ENCODE assay signal across 20 cellular contexts in the genomic region with DNA sequence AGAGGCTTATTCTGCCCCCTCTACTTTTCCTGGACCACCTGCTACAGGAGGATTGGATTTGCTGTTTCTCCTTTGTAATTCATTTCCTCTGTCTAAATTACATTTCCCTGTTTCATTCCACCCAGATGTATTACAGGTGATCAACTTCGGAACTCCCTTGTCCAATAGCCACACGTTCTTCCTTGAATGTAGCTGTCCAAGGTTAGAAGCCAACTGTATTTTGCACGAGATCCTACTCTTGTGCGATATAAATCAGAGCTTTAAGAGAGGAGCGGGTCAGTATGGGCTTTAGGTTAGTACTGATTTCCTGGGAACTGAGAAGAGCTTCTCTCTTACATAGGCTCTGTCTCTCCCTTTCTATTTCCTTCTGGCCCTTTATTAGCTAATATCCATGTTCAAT. TPM values are rescaled to one million over a fixed set of nuclear protein-coding genes. Genes with fewer than 3 reads are reported as not detected.
DNase-seq lines count a peak whose midpoint lies in the region; ATAC-seq, FAIRE-seq and TF ChIP-seq lines count a peak whose summit lies in the region.
"Had no signal": no experiment of that assay in that cellular context is flagged by ENCODE, and none has a peak within 500 bp of the region (broad histone marks: within the 10 kb centered on the region; RNA-seq: fewer than 3 reads in every experiment).

No MANE protein-coding gene starts in this region.

- no peak for TF ChIP-seq EP300 in SK-N-SH (IDR thresholded peaks at IDR 0.05; ENCODE audit: borderline replicate concordance in 1 of 2, low read depth in 1 of 2, low read length in 1 of 2)
- TF ChIP-seq EP300 in K562 (IDR thresholded peaks at IDR 0.05; ENCODE audit: low read length): no peak

- no peak for ATAC-seq in SK-N-SH treated with all-trans-retinoic acid at 6 μM for 48 hours
- ATAC-seq in K562: no peak
- no peak for ATAC-seq in WTC11
- ATAC-seq in esophagus mucosa: no peak
- ATAC-seq: CD8-positive, alpha-beta T cell had no signal

- no peaks in the 10 kb centered on the region for H3K9me2 ChIP-seq in SK-N-SH

- H3K27ac Mint-ChIP-seq in WTC11: no peak overlapping the region
- H3K27ac Mint-ChIP-seq: CD4-positive, CD25-positive, alpha-beta regulatory T cell; CD8-positive, alpha-beta T cell; H9 had no signal

- POLR2A ChIA-PET in SK-N-SH (lab: Yijun Ruan, JAX) (no interaction called here), HEK293 (lab: Yijun Ruan, JAX) (no interaction called here), K562 (lab: Yijun Ruan, JAX) (interaction anchor here (0.9 kb wide), 1 partner anchor 14 kb away, joined by 4 read pairs; no protein-coding TSS in a partner anchor), WTC11 (lab: Charles Lee) (no interaction called here)

- H3K79me2 ChIP-seq in SK-N-SH (ENCODE audit: insufficient read depth) (no peaks in the 10 kb centered on the region), K562 (ENCODE audit: control insufficient read depth, insufficient read depth, low read length) (no peaks in the 10 kb centered on the region)

- H3K36me3 Mint-ChIP-seq in WTC11: no peaks in the 10 kb centered on the region
- H3K36me3 Mint-ChIP-seq: CD4-positive, CD25-positive, alpha-beta regulatory T cell; CD8-positive, alpha-beta T cell had no signal

- H3K4me3 ChIP-seq in SK-N-SH (ENCODE audit: low read depth in 2 of 2, low read length in 1 of 2) (no peak overlapping the region), HEK293 (ENCODE audit: low read depth, low read length) (no peak overlapping the region), K562 (no peak overlapping the region)
- H3K4me3 ChIP-seq: BLaER1, GM23248 had no signal

- CTCF ChIA-PET in SK-N-SH (lab: Yijun Ruan, JAX): no interaction called here
- CTCF ChIA-PET in HEK293 (lab: Yijun Ruan, JAX): no interaction called here
- CTCF ChIA-PET in K562 (lab: Yijun Ruan, JAX; ENCODE audit: low intra/inter-chr PET ratio): no interaction called here
- CTCF ChIA-PET in WTC11 (lab: Charles Lee): no interaction called here

- DNase-seq in SK-N-SH: no peak
- no peak for DNase-seq in K562 (ENCODE audit: extremely low read depth in 1 of 4, low spot score in 3 of 4)
- DNase-seq in WTC11 (ENCODE audit: low spot score): no peak
- DNase-seq: 8988T; Caco-2; CD4-positive, CD25-positive, alpha-beta regulatory T cell; CD8-positive, alpha-beta T cell; DMS153; DND-41; GM23248; H9 had no signal

- H3K9me3 ChIP-seq in SK-N-SH (no peaks in the 10 kb centered on the region), HEK293 (ENCODE audit: control insufficient read depth, insufficient read depth, low read depth, low read length) (no peaks in the 10 kb centered on the region), K562 (replicated peaks; ENCODE audit: control insufficient read depth, insufficient read depth, low read depth, low read length) (no peaks in the 10 kb centered on the region)
- H3K9me3 ChIP-seq: BLaER1, Caco-2 had no signal

- FAIRE-seq in K562 (lab: Jason Lieb, UNC): no peak
- FAIRE-seq: G401.6, GM12892 had no signal

- H3K4me3 Mint-ChIP-seq in WTC11: no peak overlapping the region
- H3K4me3 Mint-ChIP-seq: CD4-positive, CD25-positive, alpha-beta regulatory T cell; CD8-positive, alpha-beta T cell; H9 had no signal

- WGBS in SK-N-SH (ENCODE audit: low lambda C conversion rate): 43% methylated on average over 5 of the region's 5 CpGs
- WGBS in K562 (ENCODE audit: insufficient coverage, low coverage, missing lambda C conversion rate): 16% methylated on average over 5 of the region's 5 CpGs

- H3K4me2 ChIP-seq in SK-N-SH (no peak overlapping the region), K562 (ENCODE audit: insufficient read depth, low read length) (no peak overlapping the region)
- H3K4me2 ChIP-seq: BLaER1 had no signal

- in situ Hi-C loops in K562 (cut with MboI): no loop called here

- no peak overlapping the region for H3K9ac ChIP-seq in SK-N-SH
- no peak overlapping the region for H3K9ac ChIP-seq in K562 (ENCODE audit: insufficient read depth in 1 of 2, low read depth in 2 of 2, low read length in 2 of 2)
- H3K9ac ChIP-seq: BLaER1, GM23248 had no signal

- no peaks in the 10 kb centered on the region for H3K27me3 ChIP-seq in SK-N-SH (ENCODE audit: insufficient read depth)
- peaks cover 2 to 4% of the 10 kb centered on the region in 2 experiments; a peak in 1 of 5 replicates for H3K27me3 ChIP-seq in K562 (ENCODE audit: control insufficient read depth in 2 of 2, insufficient read depth in 2 of 2, low read length in 2 of 2)
- H3K27me3 ChIP-seq: BLaER1 had no signal

- no peak for TF ChIP-seq RAD21 in SK-N-SH (IDR thresholded peaks at IDR 0.05; ENCODE audit: low read length)
- TF ChIP-seq RAD21 in K562 (CRISPR knock-in tag; conservative IDR thresholded peaks at IDR 0.05 in 1 of 2, IDR thresholded peaks at IDR 0.05 in 1 of 2): no peak

- H3K9me3 Mint-ChIP-seq in WTC11: peaks cover 4% of the 10 kb centered on the region; the same call in 1 of the 2 replicates
- H3K9me3 Mint-ChIP-seq: CD4-positive, CD25-positive, alpha-beta regulatory T cell; CD8-positive, alpha-beta T cell; H9 had no signal

- H3K27ac ChIP-seq in SK-N-SH (ENCODE audit: low read depth in 2 of 2, low read length in 1 of 2) (no peak overlapping the region), HEK293 (ENCODE audit: extremely low read depth, low read depth, low read length) (no peak overlapping the region), K562 (ENCODE audit: extremely low read depth, low read depth, low read length) (no peak overlapping the region)
- H3K27ac ChIP-seq: BLaER1, C4-2B, GM23248 had no signal

- H4K20me1 ChIP-seq in SK-N-SH (ENCODE audit: insufficient read depth) (no peaks in the 10 kb centered on the region), K562 (replicated peaks; ENCODE audit: control insufficient read depth, insufficient read depth, low read length) (no peaks in the 10 kb centered on the region)
- H4K20me1 ChIP-seq: BLaER1 had no signal

- H3K9me1 ChIP-seq in K562 (ENCODE audit: control insufficient read depth, insufficient read depth, low read length): no peaks in the 10 kb centered on the region

- peaks cover 2% of the 10 kb centered on the region; the same call in 1 of the 2 replicates for H3K27me3 Mint-ChIP-seq in WTC11 (ENCODE audit: low read depth)

- no peak for TF ChIP-seq POLR2A in K562 (conservative IDR thresholded peaks at IDR 0.05)

- H3K4me1 Mint-ChIP-seq in WTC11: peaks cover 10% of the 10 kb centered on the region
- H3K4me1 Mint-ChIP-seq: CD4-positive, CD25-positive, alpha-beta regulatory T cell had no signal

- H2AFZ ChIP-seq in SK-N-SH (ENCODE audit: low read depth): no peak overlapping the region
- H2AFZ ChIP-seq in K562 (ENCODE audit: low read depth, low read length): no peak overlapping the region
- H2AFZ ChIP-seq: GM23248 had no signal

- BruUV-seq in K562 (replicated peaks; lab: Mats Ljungman, UMichigan): no TSS peak

- no peaks in the 10 kb centered on the region for H3K4me1 ChIP-seq in SK-N-SH (ENCODE audit: control insufficient read depth in 1 of 2, insufficient read depth in 2 of 2, low read depth in 1 of 2, low read length in 1 of 2)
- H3K4me1 ChIP-seq in HEK293 (ENCODE audit: control insufficient read depth, insufficient read depth, low read length): no peaks in the 10 kb centered on the region
- no peaks in the 10 kb centered on the region; a peak in 1 of 5 replicates for H3K4me1 ChIP-seq in K562 (replicated peaks in 1 of 2; ENCODE audit: control insufficient read depth in 2 of 2, insufficient read depth in 2 of 2, low read length in 2 of 2)
- H3K4me1 ChIP-seq: Caco-2 had no signal

- H3F3A ChIP-seq in SK-N-SH (replicated peaks; ENCODE audit: insufficient read depth): no peaks in the 10 kb centered on the region

- TF ChIP-seq CTCF in SK-N-SH (IDR thresholded peaks at IDR 0.05) (no peak), HEK293 (tag by site-specific recombination; IDR thresholded peaks at IDR 0.05) (no peak), K562 (IDR thresholded peaks at IDR 0.05 in 2 of 3, conservative IDR thresholded peaks at IDR 0.05 in 1 of 3; ENCODE audit: insufficient read depth in 2 of 3, low read depth in 1 of 3, low read length in 3 of 3) (no peak), WTC11 (IDR thresholded peaks at IDR 0.05) (no peak)

- intact Hi-C loops in K562 (cut with micrococcal nuclease): no loop called here

- H3K36me3 ChIP-seq in SK-N-SH (replicated peaks in 1 of 2; ENCODE audit: control insufficient read depth in 1 of 2, insufficient read depth in 2 of 2, low read length in 1 of 2) (no peaks in the 10 kb centered on the region), HEK293 (ENCODE audit: control insufficient read depth in 2 of 2, insufficient read depth in 1 of 2, low read length in 2 of 2) (no peaks in the 10 kb centered on the region), K562 (ENCODE audit: control insufficient read depth, insufficient read depth, low read length) (no peaks in the 10 kb centered on the region)
- H3K36me3 ChIP-seq: BLaER1 had no signal

TF ChIP-seq in SK-N-SH treated with all-trans-retinoic acid at 6 μM for 48 hours, 23 proteins besides CTCF, POLR2A, EP300 and RAD21 (continues in another document):
- no peak for TF ChIP-seq CSDC2 (CRISPR knock-in tag; IDR thresholded peaks at IDR 0.05)

TF ChIP-seq in WTC11, 78 proteins besides CTCF, POLR2A, EP300 and RAD21 (continues in another document):
- no peak for TF ChIP-seq EMX1 (CRISPR knock-in tag; IDR thresholded peaks at IDR 0.05)

RNA-seq across cellular contexts. Expression of a gene that starts 20.5 kb away (rescaled TPM):
- polyA plus RNA-seq in SK-N-SH (2012; rRNA removed) (not detected in 2 replicates), K562 (2011; rRNA removed) (not detected in 2 replicates), K562 (2014; fragmentation: Illumina TruSeq; extraction: Trizol) (not detected in 2 replicates), K562 (2014; fragmentation: Nextera tagmentation; extraction: Ambion mirVana) (not detected), K562 (2014; rRNA removed) (not detected in 2 replicates)
- 0.04 TPM in 1 of 2 replicates, not detected in the other for polyA plus RNA-seq in SK-N-SH (2012; cell fraction: cytosol; rRNA removed)
- 0.01 TPM in 1 of 2 replicates, not detected in the other for polyA plus RNA-seq in SK-N-SH (2012; cell fraction: nucleus; rRNA removed)
- total RNA-seq in K562 (2011; cell fraction: chromatin; rRNA removed; ENCODE audit: low replicate concordance): not detected in 2 replicates
- total RNA-seq in K562 (2011; cell fraction: nucleolus; rRNA removed): not detected in 2 replicates
- not detected in 2 replicates for total RNA-seq in K562 (2011; cell fraction: nucleoplasm; rRNA removed)
- total RNA-seq in K562 (2014; rRNA removed) (not detected in 2 replicates), K562 (2014; rRNA removed; fragmentation: Illumina TruSeq; extraction: Trizol) (not detected in 2 replicates), K562 (2015; rRNA removed; fragmentation: Illumina TruSeq; extraction: Trizol) (not detected in 2 replicates), K562 (2021) (not detected in 2 replicates), WTC11 (2021) (0.14 to 0.22 TPM (median 0.21 TPM) in 3 replicates), esophagus mucosa (not detected)
- polyA plus RNA-seq in K562 (2011; cell fraction: cytosol; rRNA removed): 0.06 TPM in 1 of 2 replicates, not detected in the other
- 0.04 TPM in 1 of 2 replicates, not detected in the other for polyA plus RNA-seq in K562 (2011; cell fraction: nucleus; rRNA removed)
- 0.04 TPM in 1 of 2 replicates, not detected in the other for polyA plus RNA-seq in K562 (2012)
- polyA minus RNA-seq in K562 (2011; rRNA and poly(A)+ RNA removed): 0.11 TPM in 1 of 2 replicates, not detected in the other
- polyA minus RNA-seq in K562 (2011; cell fraction: cytosol; rRNA and poly(A)+ RNA removed): not detected in 2 replicates
- polyA minus RNA-seq in K562 (2011; cell fraction: nucleus; rRNA and poly(A)+ RNA removed): 0.13 TPM in 1 of 2 replicates, not detected in the other
- total RNA-seq: A673; Caco-2; CD4-positive, CD25-positive, alpha-beta regulatory T cell; CD8-positive, alpha-beta T cell; GM23248; H4; H9 had no signal
- polyA plus RNA-seq: CD4-positive, CD25-positive, alpha-beta regulatory T cell; GM23248 had no signal
